15 cellular contexts compared by ENCODE assay signal in genomic region chr4:149047368-149047767, GRCh38.
"Had no signal": no experiment of that assay in that cellular context is flagged by ENCODE, and none has a peak within 500 bp of the region (broad histone marks: within the 10 kb centered on the region; RNA-seq: fewer than 3 reads in every experiment).

No MANE protein-coding gene starts in this region.

- H3K4me1 Mint-ChIP-seq: activated CD4-positive, alpha-beta T cell treated with anti-CD3 and anti-CD28 coated beads for 36 hours; activated naive CD4-positive, alpha-beta T cell treated with anti-CD3 and anti-CD28 coated beads, Interleukin-2, amount 50 U/mL, for 24 hours; stimulated activated effector memory CD8-positive, alpha-beta T cell treated with anti-CD3 and anti-CD28 coated beads, Interleukin-12 subunit alpha, Interleukin-12 subunit beta, amount 100 ng/mL, for 72 hours; WTC11 had no signal

- H3K9me3 Mint-ChIP-seq: T-helper 2 cell treated with Interferon-gamma antibody and Interleukin-4, amounts not matched to agents 5 μg/mL and 100 μg/mL, for 36 hours had no signal

- H3K27me3 ChIP-seq: adrenal gland, left lung, pancreas had no signal

- H3K4me3 ChIP-seq: adrenal gland, left lung, pancreas, thoracic aorta had no signal

- ATAC-seq: activated CD4-positive, alpha-beta T cell treated with anti-CD3 and anti-CD28 coated beads for 36 hours; left lung; naive thymus-derived CD4-positive, alpha-beta T cell; pancreas; sciatic nerve; stimulated activated effector memory CD8-positive, alpha-beta T cell treated with anti-CD3 and anti-CD28 coated beads, Interleukin-12 subunit alpha, Interleukin-12 subunit beta, amount 100 ng/mL, for 72 hours; WTC11 had no signal

- H3K27ac Mint-ChIP-seq: activated CD4-positive, alpha-beta T cell treated with anti-CD3 and anti-CD28 coated beads for 36 hours; activated naive CD4-positive, alpha-beta T cell treated with anti-CD3 and anti-CD28 coated beads, Interleukin-2, amount 50 U/mL, for 24 hours; naive thymus-derived CD4-positive, alpha-beta T cell; stimulated activated effector memory CD8-positive, alpha-beta T cell treated with anti-CD3 and anti-CD28 coated beads, Interleukin-12 subunit alpha, Interleukin-12 subunit beta, amount 100 ng/mL, for 72 hours; T-helper 2 cell treated with Interferon-gamma antibody and Interleukin-4, amounts not matched to agents 5 μg/mL and 100 μg/mL, for 36 hours; WTC11 had no signal

- H3K36me3 Mint-ChIP-seq: activated naive CD4-positive, alpha-beta T cell treated with anti-CD3 and anti-CD28 coated beads, Interleukin-2, amount 50 U/mL, for 24 hours; naive thymus-derived CD4-positive, alpha-beta T cell; stimulated activated effector memory CD8-positive, alpha-beta T cell treated with anti-CD3 and anti-CD28 coated beads, Interleukin-12 subunit alpha, Interleukin-12 subunit beta, amount 100 ng/mL, for 72 hours; WTC11 had no signal

- DNase-seq: activated CD4-positive, alpha-beta T cell treated with anti-CD3 and anti-CD28 coated beads for 36 hours; activated CD4-positive, alpha-beta T cell treated with anti-CD3 and anti-CD28 coated beads, Interleukin-2, amount 50 U/mL, for 48 hours; activated gamma-delta T cell; adrenal gland; caudate nucleus; left lung; naive thymus-derived CD4-positive, alpha-beta T cell; pancreas; stimulated activated CD4-positive, alpha-beta T cell treated with anti-CD3 and anti-CD28 coated beads, Interleukin-4, amount 100 ng/mL, for 24 hours had no signal

- H3K36me3 ChIP-seq: adrenal gland, left lung, pancreas, thoracic aorta had no signal

- H3K4me3 Mint-ChIP-seq: activated CD4-positive, alpha-beta T cell treated with anti-CD3 and anti-CD28 coated beads for 36 hours; activated naive CD4-positive, alpha-beta T cell treated with anti-CD3 and anti-CD28 coated beads, Interleukin-2, amount 50 U/mL, for 24 hours; naive thymus-derived CD4-positive, alpha-beta T cell; stimulated activated effector memory CD8-positive, alpha-beta T cell treated with anti-CD3 and anti-CD28 coated beads, Interleukin-12 subunit alpha, Interleukin-12 subunit beta, amount 100 ng/mL, for 72 hours; T-helper 2 cell treated with Interferon-gamma antibody and Interleukin-4, amounts not matched to agents 5 μg/mL and 100 μg/mL, for 36 hours; WTC11 had no signal

- H3K9me3 ChIP-seq: adrenal gland, pancreas, thoracic aorta had no signal

- H3K4me1 ChIP-seq: adrenal gland, left lung, pancreas had no signal

- H3K27ac ChIP-seq: adrenal gland, left lung, pancreas, thoracic aorta had no signal

- H3K27me3 Mint-ChIP-seq: activated CD4-positive, alpha-beta T cell treated with anti-CD3 and anti-CD28 coated beads for 36 hours; activated naive CD4-positive, alpha-beta T cell treated with anti-CD3 and anti-CD28 coated beads, Interleukin-2, amount 50 U/mL, for 24 hours had no signal
